In genomic region chr9:125752070-125752628, GRCh38 we compare ENCODE assay signal across 10 cellular contexts. TPM values are rescaled to one million over a fixed set of nuclear protein-coding genes. Genes with fewer than 3 reads are reported as not detected.
A peak's percentile ranks its signal among the peaks of the same experiment; 100 is the strongest.
DNase-seq lines count a peak whose midpoint lies in the region; ATAC-seq and TF ChIP-seq lines count a peak whose summit lies in the region.
"Had no signal": no experiment of that assay in that cellular context is flagged by ENCODE, and none has a peak within 500 bp of the region (broad histone marks: within the 10 kb centered on the region; RNA-seq: fewer than 3 reads in every experiment).

No MANE protein-coding gene starts in this region.

- H3K4me3 ChIP-seq in Caco-2 (ENCODE audit: low read depth, low read length), result no peak overlapping the region
- H3K4me3 ChIP-seq: K562 had no signal

- no peak for ATAC-seq in HG03196 (IDR thresholded peaks at IDR 0.05; ENCODE audit: unreplicated experiment)
- ATAC-seq: foreskin keratinocyte, K562 had no signal

- peaks cover 1% of the 10 kb centered on the region; the same call in 1 of the 2 replicates for H3K27me3 Mint-ChIP-seq in HFFc6 (ENCODE audit: insufficient read depth)
- H3K27me3 Mint-ChIP-seq in brain, result peaks cover 16% of the 10 kb centered on the region
- H3K27me3 Mint-ChIP-seq in nephron (ENCODE audit: low read depth), result peaks cover 44% of the 10 kb centered on the region
- H3K27me3 Mint-ChIP-seq in activated naive CD8-positive, alpha-beta T cell treated with anti-CD3 and anti-CD28 coated beads for 36 hours, result no peaks in the 10 kb centered on the region
- H3K27me3 Mint-ChIP-seq in Caco-2 (ENCODE audit: insufficient read depth, unreplicated experiment), result peaks cover 2% of the 10 kb centered on the region

- no peaks in the 10 kb centered on the region for H3K9me3 Mint-ChIP-seq in HFFc6
- H3K9me3 Mint-ChIP-seq in brain, result no peaks in the 10 kb centered on the region
- H3K9me3 Mint-ChIP-seq in nephron, result no peaks in the 10 kb centered on the region
- H3K9me3 Mint-ChIP-seq in activated naive CD8-positive, alpha-beta T cell treated with anti-CD3 and anti-CD28 coated beads for 36 hours, result no peaks in the 10 kb centered on the region
- H3K9me3 Mint-ChIP-seq in Caco-2 (ENCODE audit: unreplicated experiment), result no peaks in the 10 kb centered on the region

- CTCF ChIA-PET in Caco-2 (lab: Charles Lee), result no interaction called here

- no peaks in the 10 kb centered on the region for H3K9me3 ChIP-seq in Caco-2

- BruUV-seq in Caco-2 (replicated peaks; lab: Mats Ljungman, UMichigan), result no TSS peak

- peaks cover 9% of the 10 kb centered on the region; the same call in 1 of the 2 replicates for H3K4me1 ChIP-seq in Caco-2

- H3K27me3 ChIP-seq in Caco-2 (replicated peaks; ENCODE audit: control insufficient read depth, insufficient read depth, low read length), result no peaks in the 10 kb centered on the region
- H3K27me3 ChIP-seq: foreskin keratinocyte had no signal

- peak overlapping the region; percentile 43; the same call in 1 of the 2 replicates for H3K4me3 Mint-ChIP-seq in HFFc6
- peak overlapping the region in 4 of 5 experiments; percentile 37 to 98 (median 63) for H3K4me3 Mint-ChIP-seq in brain
- peak overlapping the region; percentile 37 to 53 (median 49) for H3K4me3 Mint-ChIP-seq in nephron
- no peak overlapping the region for H3K4me3 Mint-ChIP-seq in activated naive CD8-positive, alpha-beta T cell treated with anti-CD3 and anti-CD28 coated beads for 36 hours
- no peak overlapping the region for H3K4me3 Mint-ChIP-seq in Caco-2 (ENCODE audit: unreplicated experiment)

- no peaks in the 10 kb centered on the region for H3K36me3 ChIP-seq in Caco-2 (ENCODE audit: control insufficient read depth, insufficient read depth, low read length)

- peaks cover 48% of the 10 kb centered on the region for H3K36me3 Mint-ChIP-seq in HFFc6 (ENCODE audit: low read depth)
- H3K36me3 Mint-ChIP-seq in brain, result peaks cover 30% of the 10 kb centered on the region
- H3K36me3 Mint-ChIP-seq in nephron (ENCODE audit: low read depth), result peaks cover 25% of the 10 kb centered on the region
- peaks cover 14% of the 10 kb centered on the region for H3K36me3 Mint-ChIP-seq in activated naive CD8-positive, alpha-beta T cell treated with anti-CD3 and anti-CD28 coated beads for 36 hours
- H3K36me3 Mint-ChIP-seq in Caco-2 (ENCODE audit: insufficient read depth, unreplicated experiment), result no peaks in the 10 kb centered on the region

- H3K4me1 Mint-ChIP-seq in HFFc6 (ENCODE audit: low read depth) (peaks cover 73% of the 10 kb centered on the region), brain (peaks cover 81% of the 10 kb centered on the region), nephron (peaks cover 32% of the 10 kb centered on the region), Caco-2 (ENCODE audit: low read depth, unreplicated experiment) (peaks cover 20% of the 10 kb centered on the region)
- H3K4me1 Mint-ChIP-seq in activated naive CD8-positive, alpha-beta T cell treated with anti-CD3 and anti-CD28 coated beads for 36 hours, result peaks cover 27% of the 10 kb centered on the region

- POLR2A ChIA-PET in Caco-2 (lab: Charles Lee), result no interaction called here

- intact Hi-C loops in Caco-2 (cut with micrococcal nuclease; ENCODE audit: unreplicated experiment), result loop anchor here (10.0 kb wide), 1 partner anchor 393 kb away; no protein-coding TSS in a partner anchor

- DNase-seq in EH (ENCODE audit: low read depth), result peak; percentile 29
- no peak for DNase-seq in HFFc6
- no peak for DNase-seq in activated naive CD8-positive, alpha-beta T cell treated with anti-CD3 and anti-CD28 coated beads for 36 hours
- DNase-seq in Caco-2, result no peak
- DNase-seq: cerebellar nuclear complex, foreskin keratinocyte had no signal

- H3K27ac Mint-ChIP-seq in HFFc6 (peak overlapping the region; percentile 42; the same call in 1 of the 2 replicates), brain (peak overlapping the region in 2 of 5 experiments; percentile 84 to 92), nephron (peak overlapping the region in 1 of 3 experiments; percentile 19), Caco-2 (ENCODE audit: unreplicated experiment) (no peak overlapping the region)
- no peak overlapping the region for H3K27ac Mint-ChIP-seq in activated naive CD8-positive, alpha-beta T cell treated with anti-CD3 and anti-CD28 coated beads for 36 hours

- TF ChIP-seq CTCF in HFFc6 (IDR thresholded peaks at IDR 0.05) (no peak), brain (conservative IDR thresholded peaks at IDR 0.05) (no peak), nephron (IDR thresholded peaks at IDR 0.05; ENCODE audit: unreplicated experiment in 3 of 3) (no peak), Caco-2 (IDR thresholded peaks at IDR 0.05; ENCODE audit: insufficient read depth in 1 of 2, low read depth in 1 of 2, low read length in 1 of 2, severe bottlenecking in 1 of 2, unreplicated experiment in 1 of 2) (no peak)

RNA-seq across cellular contexts. Expression of gene PBX3, which starts 5.0 kb away (rescaled TPM):
- total RNA-seq in HFFc6 (2021; fragmentation: NEBNext Ultra II Directional; extraction: Animal tissue kit (Norgen Biotek cat#: 25700)), result 10 to 100 TPM; 32.2 to 44.3 (median 40.3) TPM
- 13.1 TPM for polyA plus RNA-seq in brain (ENCODE audit: insufficient read depth, low read depth, low replicate concordance)
- 10 to 100 TPM; 14.6 to 14.9 TPM for total RNA-seq in activated naive CD8-positive, alpha-beta T cell treated with anti-CD3 and anti-CD28 coated beads for 36 hours
- 7.7 and 12.4 TPM in 2 replicates for total RNA-seq in Caco-2 (2022)

RNA-seq across cellular contexts. Expression of gene MAPKAP1, which starts 45.1 kb away (rescaled TPM):
- 100 to 1,000 TPM; 115 to 167 (median 130) TPM for total RNA-seq in HFFc6 (2021; fragmentation: NEBNext Ultra II Directional; extraction: Animal tissue kit (Norgen Biotek cat#: 25700))
- 87.1 TPM for polyA plus RNA-seq in brain (ENCODE audit: insufficient read depth, low read depth, low replicate concordance)
- total RNA-seq in activated naive CD8-positive, alpha-beta T cell treated with anti-CD3 and anti-CD28 coated beads for 36 hours, result 10 to 100 TPM; 91.8 to 92.2 TPM
- 70.0 and 82.5 TPM in 2 replicates for total RNA-seq in Caco-2 (2022)

Comparison
In these comparisons a context has a peak if more than half of its experiments do, and no peak if none do; other contexts are left out.
1. H3K4me3 Mint-ChIP-seq: peak in HFFc6 (single experiment), brain (4 of 5) and nephron (3 of 3); none in activated naive CD8-positive, alpha-beta T cell treated with anti-CD3 and anti-CD28 coated beads for 36 hours (single experiment) and Caco-2 (single experiment).